Comparison of ENCODE assay signal across 1 cellular context in genomic region chr12:94230357-94230905, GRCh38.
TF ChIP-seq lines count a peak whose summit lies in the region.

No MANE protein-coding gene starts in this region.

TF ChIP-seq in HepG2, 621 proteins besides CTCF, POLR2A, EP300 and RAD21 (continued from another document and continues in another):
- no peak for TF ChIP-seq SPEN (CRISPR knock-in tag; IDR thresholded peaks at IDR 0.05; ENCODE audit: low read depth)
- no peak for TF ChIP-seq HNRNPH1 (optimal IDR thresholded peaks at IDR 0.05; ENCODE audit: low read depth, low read length)
- no peak for TF ChIP-seq SMYD3 (CRISPR knock-in tag; IDR thresholded peaks at IDR 0.05)
- no peak for TF ChIP-seq JARID2 (CRISPR knock-in tag; IDR thresholded peaks at IDR 0.05; ENCODE audit: insufficient replicate concordance)
- TF ChIP-seq MTF2 (CRISPR knock-in tag; IDR thresholded peaks at IDR 0.05; ENCODE audit: borderline replicate concordance) = no peak
- TF ChIP-seq HCFC1 (IDR thresholded peaks at IDR 0.05; ENCODE audit: low read depth, low read length) = no peak
- no peak for TF ChIP-seq DNMT1 (CRISPR knock-in tag; IDR thresholded peaks at IDR 0.05)
- TF ChIP-seq ZNF75D (CRISPR knock-in tag; IDR thresholded peaks at IDR 0.05; ENCODE audit: borderline replicate concordance) = no peak
- no peak for TF ChIP-seq ZFP41 (CRISPR knock-in tag; IDR thresholded peaks at IDR 0.05; ENCODE audit: borderline replicate concordance)
- TF ChIP-seq RNF219 (CRISPR knock-in tag; IDR thresholded peaks at IDR 0.05) = no peak
- TF ChIP-seq ZNF430 (CRISPR knock-in tag; IDR thresholded peaks at IDR 0.05) = no peak
- no peak for TF ChIP-seq KDM3A (CRISPR knock-in tag; IDR thresholded peaks at IDR 0.05; ENCODE audit: low read depth)
- TF ChIP-seq ELF1 (CRISPR knock-in tag; IDR thresholded peaks at IDR 0.05) = peak; percentile 64
- TF ChIP-seq, protein P1, sequence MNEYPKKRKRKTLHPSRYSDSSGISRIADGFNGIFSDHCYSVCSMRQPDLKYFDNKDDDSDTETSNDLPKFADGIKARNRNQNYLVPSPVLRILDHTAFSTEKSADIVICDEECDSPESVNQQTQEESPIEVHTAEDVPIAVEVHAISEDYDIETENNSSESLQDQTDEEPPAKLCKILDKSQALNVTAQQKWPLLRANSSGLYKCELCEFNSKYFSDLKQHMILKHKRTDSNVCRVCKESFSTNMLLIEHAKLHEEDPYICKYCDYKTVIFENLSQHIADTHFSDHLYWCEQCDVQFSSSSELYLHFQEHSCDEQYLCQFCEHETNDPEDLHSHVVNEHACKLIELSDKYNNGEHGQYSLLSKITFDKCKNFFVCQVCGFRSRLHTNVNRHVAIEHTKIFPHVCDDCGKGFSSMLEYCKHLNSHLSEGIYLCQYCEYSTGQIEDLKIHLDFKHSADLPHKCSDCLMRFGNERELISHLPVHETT (CRISPR knock-in tag; conservative IDR thresholded peaks at IDR 0.05) = no peak
- TF ChIP-seq, protein P2, sequence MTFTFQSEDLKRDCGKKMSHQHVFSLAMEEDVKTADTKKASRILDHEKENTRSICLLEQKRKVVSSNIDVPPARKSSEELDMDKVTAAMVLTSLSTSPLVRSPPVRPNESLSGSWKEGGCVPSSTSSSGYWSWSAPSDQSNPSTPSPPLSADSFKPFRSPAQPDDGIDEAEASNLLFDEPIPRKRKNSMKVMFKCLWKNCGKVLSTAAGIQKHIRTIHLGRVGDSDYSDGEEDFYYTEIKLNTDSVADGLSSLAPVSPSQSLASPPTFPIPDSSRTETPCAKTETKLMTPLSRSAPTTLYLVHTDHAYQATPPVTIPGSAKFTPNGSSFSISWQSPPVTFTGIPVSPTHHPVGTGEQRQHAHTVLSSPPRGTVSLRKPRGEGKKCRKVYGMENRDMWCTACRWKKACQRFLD (CRISPR knock-in tag; IDR thresholded peaks at IDR 0.05; ENCODE audit: borderline replicate concordance) = no peak
- no peak for TF ChIP-seq DBP (CRISPR knock-in tag; IDR thresholded peaks at IDR 0.05; ENCODE audit: not compliant biosample characterization)
- peak; percentile 72; the same call in 1 of the 2 replicates for TF ChIP-seq NCOR1 (IDR thresholded peaks at IDR 0.05; ENCODE audit: borderline replicate concordance, low read length)
- no peak for TF ChIP-seq ZNF737 (CRISPR knock-in tag; IDR thresholded peaks at IDR 0.05; ENCODE audit: borderline replicate concordance)
- TF ChIP-seq RNF2 (conservative IDR thresholded peaks at IDR 0.05; ENCODE audit: low read depth) = no peak
- no peak for TF ChIP-seq PHF8 (CRISPR knock-in tag; IDR thresholded peaks at IDR 0.05)
- TF ChIP-seq, protein P3, sequence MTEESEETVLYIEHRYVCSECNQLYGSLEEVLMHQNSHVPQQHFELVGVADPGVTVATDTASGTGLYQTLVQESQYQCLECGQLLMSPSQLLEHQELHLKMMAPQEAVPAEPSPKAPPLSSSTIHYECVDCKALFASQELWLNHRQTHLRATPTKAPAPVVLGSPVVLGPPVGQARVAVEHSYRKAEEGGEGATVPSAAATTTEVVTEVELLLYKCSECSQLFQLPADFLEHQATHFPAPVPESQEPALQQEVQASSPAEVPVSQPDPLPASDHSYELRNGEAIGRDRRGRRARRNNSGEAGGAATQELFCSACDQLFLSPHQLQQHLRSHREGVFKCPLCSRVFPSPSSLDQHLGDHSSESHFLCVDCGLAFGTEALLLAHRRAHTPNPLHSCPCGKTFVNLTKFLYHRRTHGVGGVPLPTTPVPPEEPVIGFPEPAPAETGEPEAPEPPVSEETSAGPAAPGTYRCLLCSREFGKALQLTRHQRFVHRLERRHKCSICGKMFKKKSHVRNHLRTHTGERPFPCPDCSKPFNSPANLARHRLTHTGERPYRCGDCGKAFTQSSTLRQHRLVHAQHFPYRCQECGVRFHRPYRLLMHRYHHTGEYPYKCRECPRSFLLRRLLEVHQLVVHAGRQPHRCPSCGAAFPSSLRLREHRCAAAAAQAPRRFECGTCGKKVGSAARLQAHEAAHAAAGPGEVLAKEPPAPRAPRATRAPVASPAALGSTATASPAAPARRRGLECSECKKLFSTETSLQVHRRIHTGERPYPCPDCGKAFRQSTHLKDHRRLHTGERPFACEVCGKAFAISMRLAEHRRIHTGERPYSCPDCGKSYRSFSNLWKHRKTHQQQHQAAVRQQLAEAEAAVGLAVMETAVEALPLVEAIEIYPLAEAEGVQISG (CRISPR knock-in tag; IDR thresholded peaks at IDR 0.05) = peak; percentile 21; the same call in 1 of the 2 replicates
- no peak for TF ChIP-seq TAF1 (CRISPR knock-in tag; IDR thresholded peaks at IDR 0.05)
- TF ChIP-seq TSC22D2 (CRISPR knock-in tag; IDR thresholded peaks at IDR 0.05; ENCODE audit: borderline replicate concordance) = no peak
- TF ChIP-seq ZBTB4 (CRISPR knock-in tag; IDR thresholded peaks at IDR 0.05; ENCODE audit: borderline replicate concordance) = no peak
- no peak for TF ChIP-seq ZNF350 (CRISPR knock-in tag; IDR thresholded peaks at IDR 0.05; ENCODE audit: borderline replicate concordance, low read depth)
- TF ChIP-seq, protein P4, sequence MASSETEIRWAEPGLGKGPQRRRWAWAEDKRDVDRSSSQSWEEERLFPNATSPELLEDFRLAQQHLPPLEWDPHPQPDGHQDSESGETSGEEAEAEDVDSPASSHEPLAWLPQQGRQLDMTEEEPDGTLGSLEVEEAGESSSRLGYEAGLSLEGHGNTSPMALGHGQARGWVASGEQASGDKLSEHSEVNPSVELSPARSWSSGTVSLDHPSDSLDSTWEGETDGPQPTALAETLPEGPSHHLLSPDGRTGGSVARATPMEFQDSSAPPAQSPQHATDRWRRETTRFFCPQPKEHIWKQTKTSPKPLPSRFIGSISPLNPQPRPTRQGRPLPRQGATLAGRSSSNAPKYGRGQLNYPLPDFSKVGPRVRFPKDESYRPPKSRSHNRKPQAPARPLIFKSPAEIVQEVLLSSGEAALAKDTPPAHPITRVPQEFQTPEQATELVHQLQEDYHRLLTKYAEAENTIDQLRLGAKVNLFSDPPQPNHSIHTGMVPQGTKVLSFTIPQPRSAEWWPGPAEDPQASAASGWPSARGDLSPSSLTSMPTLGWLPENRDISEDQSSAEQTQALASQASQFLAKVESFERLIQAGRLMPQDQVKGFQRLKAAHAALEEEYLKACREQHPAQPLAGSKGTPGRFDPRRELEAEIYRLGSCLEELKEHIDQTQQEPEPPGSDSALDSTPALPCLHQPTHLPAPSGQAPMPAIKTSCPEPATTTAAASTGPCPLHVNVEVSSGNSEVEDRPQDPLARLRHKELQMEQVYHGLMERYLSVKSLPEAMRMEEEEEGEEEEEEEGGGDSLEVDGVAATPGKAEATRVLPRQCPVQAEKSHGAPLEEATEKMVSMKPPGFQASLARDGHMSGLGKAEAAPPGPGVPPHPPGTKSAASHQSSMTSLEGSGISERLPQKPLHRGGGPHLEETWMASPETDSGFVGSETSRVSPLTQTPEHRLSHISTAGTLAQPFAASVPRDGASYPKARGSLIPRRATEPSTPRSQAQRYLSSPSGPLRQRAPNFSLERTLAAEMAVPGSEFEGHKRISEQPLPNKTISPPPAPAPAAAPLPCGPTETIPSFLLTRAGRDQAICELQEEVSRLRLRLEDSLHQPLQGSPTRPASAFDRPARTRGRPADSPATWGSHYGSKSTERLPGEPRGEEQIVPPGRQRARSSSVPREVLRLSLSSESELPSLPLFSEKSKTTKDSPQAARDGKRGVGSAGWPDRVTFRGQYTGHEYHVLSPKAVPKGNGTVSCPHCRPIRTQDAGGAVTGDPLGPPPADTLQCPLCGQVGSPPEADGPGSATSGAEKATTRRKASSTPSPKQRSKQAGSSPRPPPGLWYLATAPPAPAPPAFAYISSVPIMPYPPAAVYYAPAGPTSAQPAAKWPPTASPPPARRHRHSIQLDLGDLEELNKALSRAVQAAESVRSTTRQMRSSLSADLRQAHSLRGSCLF (CRISPR knock-in tag; IDR thresholded peaks at IDR 0.05; ENCODE audit: borderline replicate concordance) = no peak
- TF ChIP-seq KLF15 (CRISPR knock-in tag; IDR thresholded peaks at IDR 0.05; ENCODE audit: borderline replicate concordance) = no peak
- no peak for TF ChIP-seq ZNF713 (CRISPR knock-in tag; IDR thresholded peaks at IDR 0.05)
- TF ChIP-seq ZNF816 (CRISPR knock-in tag; IDR thresholded peaks at IDR 0.05; ENCODE audit: borderline replicate concordance) = no peak
- no peak for TF ChIP-seq ZFP91 (CRISPR knock-in tag; IDR thresholded peaks at IDR 0.05; ENCODE audit: borderline replicate concordance)
- no peak for TF ChIP-seq ZNF557 (CRISPR knock-in tag; IDR thresholded peaks at IDR 0.05)
- TF ChIP-seq SIN3B (IDR thresholded peaks at IDR 0.05; ENCODE audit: low read length) = no peak
- TF ChIP-seq, protein P5, sequence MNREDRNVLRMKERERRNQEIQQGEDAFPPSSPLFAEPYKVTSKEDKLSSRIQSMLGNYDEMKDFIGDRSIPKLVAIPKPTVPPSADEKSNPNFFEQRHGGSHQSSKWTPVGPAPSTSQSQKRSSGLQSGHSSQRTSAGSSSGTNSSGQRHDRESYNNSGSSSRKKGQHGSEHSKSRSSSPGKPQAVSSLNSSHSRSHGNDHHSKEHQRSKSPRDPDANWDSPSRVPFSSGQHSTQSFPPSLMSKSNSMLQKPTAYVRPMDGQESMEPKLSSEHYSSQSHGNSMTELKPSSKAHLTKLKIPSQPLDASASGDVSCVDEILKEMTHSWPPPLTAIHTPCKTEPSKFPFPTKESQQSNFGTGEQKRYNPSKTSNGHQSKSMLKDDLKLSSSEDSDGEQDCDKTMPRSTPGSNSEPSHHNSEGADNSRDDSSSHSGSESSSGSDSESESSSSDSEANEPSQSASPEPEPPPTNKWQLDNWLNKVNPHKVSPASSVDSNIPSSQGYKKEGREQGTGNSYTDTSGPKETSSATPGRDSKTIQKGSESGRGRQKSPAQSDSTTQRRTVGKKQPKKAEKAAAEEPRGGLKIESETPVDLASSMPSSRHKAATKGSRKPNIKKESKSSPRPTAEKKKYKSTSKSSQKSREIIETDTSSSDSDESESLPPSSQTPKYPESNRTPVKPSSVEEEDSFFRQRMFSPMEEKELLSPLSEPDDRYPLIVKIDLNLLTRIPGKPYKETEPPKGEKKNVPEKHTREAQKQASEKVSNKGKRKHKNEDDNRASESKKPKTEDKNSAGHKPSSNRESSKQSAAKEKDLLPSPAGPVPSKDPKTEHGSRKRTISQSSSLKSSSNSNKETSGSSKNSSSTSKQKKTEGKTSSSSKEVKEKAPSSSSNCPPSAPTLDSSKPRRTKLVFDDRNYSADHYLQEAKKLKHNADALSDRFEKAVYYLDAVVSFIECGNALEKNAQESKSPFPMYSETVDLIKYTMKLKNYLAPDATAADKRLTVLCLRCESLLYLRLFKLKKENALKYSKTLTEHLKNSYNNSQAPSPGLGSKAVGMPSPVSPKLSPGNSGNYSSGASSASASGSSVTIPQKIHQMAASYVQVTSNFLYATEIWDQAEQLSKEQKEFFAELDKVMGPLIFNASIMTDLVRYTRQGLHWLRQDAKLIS (CRISPR knock-in tag; IDR thresholded peaks at IDR 0.05) = no peak
- TF ChIP-seq CHD2 (IDR thresholded peaks at IDR 0.05; ENCODE audit: low read depth, low read length) = no peak
- TF ChIP-seq SIN3A (IDR thresholded peaks at IDR 0.05; ENCODE audit: borderline replicate concordance, low read depth, low read length) = no peak
- no peak for TF ChIP-seq ZC3H13 (CRISPR knock-in tag; IDR thresholded peaks at IDR 0.05)
- TF ChIP-seq ZNF724P (CRISPR knock-in tag; IDR thresholded peaks at IDR 0.05; ENCODE audit: borderline replicate concordance) = no peak
- TF ChIP-seq EZH2 (conservative IDR thresholded peaks at IDR 0.05; ENCODE audit: low read depth, low read length) = no peak
